ENCODE assay signal across 10 cellular contexts in genomic region chr3:52671676-52672075, GRCh38. TPM values are rescaled to one million over a fixed set of nuclear protein-coding genes. Genes with fewer than 3 reads are reported as not detected.
A peak's percentile ranks its signal among the peaks of the same experiment; 100 is the strongest.
DNase-seq lines count a peak whose midpoint lies in the region; ATAC-seq and TF ChIP-seq lines count a peak whose summit lies in the region.
"Had no signal": no experiment of that assay in that cellular context is flagged by ENCODE, and none has a peak within 500 bp of the region (broad histone marks: within the 10 kb centered on the region; RNA-seq: fewer than 3 reads in every experiment).

No MANE protein-coding gene starts in this region.

- H3K9me3 ChIP-seq in RWPE2 (ENCODE audit: severe bottlenecking) = no peaks in the 10 kb centered on the region

- peak; percentile 12 for DNase-seq in EH (ENCODE audit: low read depth)
- no peak for DNase-seq in RWPE2 (ENCODE audit: low spot score)
- no peak for DNase-seq in chondrocyte (ENCODE audit: low spot score)
- no peak for DNase-seq in progenitor cell of endocrine pancreas (ENCODE audit: low spot score, unreplicated experiment)
- DNase-seq in T1000 (lab: John Stamatoyannopoulos, UW) = no peak
- DNase-seq in NCI-H2171 (lab: John Stamatoyannopoulos, UW) = no peak
- DNase-seq in NCI-H2196 treated with DMSO at 0.1 percent for 48 hours (lab: John Stamatoyannopoulos, UW; ENCODE audit: unreplicated experiment) = no peak
- no peak for DNase-seq in activated CD4-positive, CD25-positive, alpha-beta regulatory T cell (lab: John Stamatoyannopoulos, UW)
- DNase-seq: NCI-H1436 treated with DMSO at 0.1 percent for 48 hours, substantia nigra had no signal

- no peaks in the 10 kb centered on the region for H3K27me3 ChIP-seq in RWPE2 (ENCODE audit: insufficient read depth, poor library complexity, severe bottlenecking)

- H3K27me3 Mint-ChIP-seq in chondrocyte (ENCODE audit: low read depth) = no peaks in the 10 kb centered on the region
- H3K27me3 Mint-ChIP-seq in progenitor cell of endocrine pancreas = no peaks in the 10 kb centered on the region

- TF ChIP-seq CTCF in RWPE2 (IDR thresholded peaks at IDR 0.05; ENCODE audit: poor library complexity, severe bottlenecking) (no peak), chondrocyte (IDR thresholded peaks at IDR 0.05) (no peak), progenitor cell of endocrine pancreas (IDR thresholded peaks at IDR 0.05; ENCODE audit: unreplicated experiment) (no peak)

- H3K36me3 Mint-ChIP-seq in chondrocyte (ENCODE audit: low read depth) (peaks cover 20% of the 10 kb centered on the region), progenitor cell of endocrine pancreas (ENCODE audit: insufficient read depth) (peaks cover 25% of the 10 kb centered on the region)

- peaks cover 65% of the 10 kb centered on the region for H3K36me3 ChIP-seq in RWPE2 (ENCODE audit: low read depth)

- H3K27ac Mint-ChIP-seq in chondrocyte (ENCODE audit: unreplicated experiment) (peak overlapping the region; percentile 98), progenitor cell of endocrine pancreas (peak overlapping the region; percentile 24)

- peaks cover 21% of the 10 kb centered on the region for H3K4me1 ChIP-seq in RWPE2 (ENCODE audit: insufficient read depth, poor library complexity, severe bottlenecking)

- H3K4me3 Mint-ChIP-seq in chondrocyte (ENCODE audit: unreplicated experiment) (no peak overlapping the region), progenitor cell of endocrine pancreas (ENCODE audit: low read depth) (no peak overlapping the region)

- no peak overlapping the region for H3K4me3 ChIP-seq in RWPE2 (ENCODE audit: severe bottlenecking)

- H3K27ac ChIP-seq in RWPE2 (ENCODE audit: poor library complexity, severe bottlenecking) = peak overlapping the region; percentile 96

- H3K9me3 Mint-ChIP-seq in chondrocyte (ENCODE audit: low read depth) (no peaks in the 10 kb centered on the region), progenitor cell of endocrine pancreas (ENCODE audit: low read depth) (no peaks in the 10 kb centered on the region)

- no peak for ATAC-seq in RWPE2 (ENCODE audit: low read depth)

- H3K4me1 Mint-ChIP-seq in chondrocyte (ENCODE audit: low read depth) (peaks cover 34% of the 10 kb centered on the region), progenitor cell of endocrine pancreas (ENCODE audit: low read depth) (no peaks in the 10 kb centered on the region)

RNA-seq across cellular contexts. Expression of gene PBRM1, which starts 14.0 kb away (rescaled TPM):
- total RNA-seq in chondrocyte (66.1 to 76.0 TPM (median 69.0 TPM) in 3 replicates), progenitor cell of endocrine pancreas (128 and 131 TPM in 2 replicates)

RNA-seq across cellular contexts. Expression of gene GNL3, which starts 14.2 kb away (rescaled TPM):
- total RNA-seq in chondrocyte (61.5 to 91.9 TPM (median 66.4 TPM) in 3 replicates), progenitor cell of endocrine pancreas (85.9 and 94.0 TPM in 2 replicates)

RNA-seq across cellular contexts. Expression of gene GLT8D1, which starts 33.9 kb away (rescaled TPM):
- total RNA-seq in chondrocyte (90.7 to 124 TPM (median 91.2 TPM) in 3 replicates), progenitor cell of endocrine pancreas (76.4 and 79.8 TPM in 2 replicates)

RNA-seq across cellular contexts. Expression of gene SPCS1, which starts 34.2 kb away (rescaled TPM):
- 106 to 135 TPM (median 110 TPM) in 3 replicates for total RNA-seq in chondrocyte
- total RNA-seq in progenitor cell of endocrine pancreas = 85.1 and 89.6 TPM in 2 replicates
